ENCODE assay signal across 1 cellular context in genomic region chr1:35971601-35972000, GRCh38.
TF ChIP-seq lines count a peak whose summit lies in the region.

No MANE protein-coding gene starts in this region.

TF ChIP-seq in IMR-90, 13 proteins besides CTCF, POLR2A, EP300 and RAD21:
- TF ChIP-seq MAFK (IDR thresholded peaks at IDR 0.05; ENCODE audit: low read depth, low read length): no peak
- TF ChIP-seq RFX5 (IDR thresholded peaks at IDR 0.05; ENCODE audit: low read depth, low read length): no peak
- no peak for TF ChIP-seq NFE2L2 (IDR thresholded peaks at IDR 0.05; ENCODE audit: low read depth, low read length)
- no peak for TF ChIP-seq MXI1 (IDR thresholded peaks at IDR 0.05; ENCODE audit: borderline replicate concordance, low read depth, low read length)
- TF ChIP-seq MAZ (IDR thresholded peaks at IDR 0.05; ENCODE audit: borderline replicate concordance, low read depth, low read length): no peak
- TF ChIP-seq CHD1 (IDR thresholded peaks at IDR 0.05; ENCODE audit: low read depth, low read length): no peak
- no peak for TF ChIP-seq SMC3 (IDR thresholded peaks at IDR 0.05; ENCODE audit: low read depth, low read length)
- TF ChIP-seq FOS (IDR thresholded peaks at IDR 0.05; ENCODE audit: low read depth, low read length): no peak
- TF ChIP-seq, protein P1, sequence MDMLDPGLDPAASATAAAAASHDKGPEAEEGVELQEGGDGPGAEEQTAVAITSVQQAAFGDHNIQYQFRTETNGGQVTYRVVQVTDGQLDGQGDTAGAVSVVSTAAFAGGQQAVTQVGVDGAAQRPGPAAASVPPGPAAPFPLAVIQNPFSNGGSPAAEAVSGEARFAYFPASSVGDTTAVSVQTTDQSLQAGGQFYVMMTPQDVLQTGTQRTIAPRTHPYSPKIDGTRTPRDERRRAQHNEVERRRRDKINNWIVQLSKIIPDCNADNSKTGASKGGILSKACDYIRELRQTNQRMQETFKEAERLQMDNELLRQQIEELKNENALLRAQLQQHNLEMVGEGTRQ (IDR thresholded peaks at IDR 0.05; ENCODE audit: low read depth, low read length): no peak
- no peak for TF ChIP-seq CEBPB (IDR thresholded peaks at IDR 0.05; ENCODE audit: low read depth, low read length)
